ENCODE assay signal across 1 cellular context in the genomic region with DNA sequence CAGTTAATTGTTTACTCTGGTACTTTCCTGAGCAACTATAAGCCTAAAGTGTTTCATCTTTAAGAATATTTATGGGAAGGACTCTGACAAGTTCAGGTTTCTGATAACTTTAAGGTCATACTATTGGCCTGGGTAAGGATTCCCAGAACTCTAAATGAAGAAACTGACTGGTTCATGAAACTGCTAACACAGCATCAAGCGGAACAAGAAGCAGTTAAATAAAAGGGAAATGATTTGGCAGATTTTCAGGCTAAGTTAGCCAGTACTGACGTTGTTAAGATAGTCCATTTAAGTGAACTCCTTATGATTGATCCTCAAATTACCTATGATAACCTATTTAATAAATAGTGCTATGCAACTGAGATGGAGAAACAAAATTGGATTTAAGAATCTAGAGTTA.
TF ChIP-seq lines count a peak whose summit lies in the region.

No MANE protein-coding gene starts in this region.

TF ChIP-seq in K562, 482 proteins besides CTCF, POLR2A, EP300 and RAD21 (continued from another document):
- TF ChIP-seq, protein P1, sequence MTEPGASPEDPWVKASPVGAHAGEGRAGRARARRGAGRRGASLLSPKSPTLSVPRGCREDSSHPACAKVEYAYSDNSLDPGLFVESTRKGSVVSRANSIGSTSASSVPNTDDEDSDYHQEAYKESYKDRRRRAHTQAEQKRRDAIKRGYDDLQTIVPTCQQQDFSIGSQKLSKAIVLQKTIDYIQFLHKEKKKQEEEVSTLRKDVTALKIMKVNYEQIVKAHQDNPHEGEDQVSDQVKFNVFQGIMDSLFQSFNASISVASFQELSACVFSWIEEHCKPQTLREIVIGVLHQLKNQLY (CRISPR knock-in tag; conservative IDR thresholded peaks at IDR 0.05): no peak
- TF ChIP-seq SMARCC2 (IDR thresholded peaks at IDR 0.05; ENCODE audit: low read depth) (no peak), SRF (CRISPR knock-in tag; IDR thresholded peaks at IDR 0.05) (no peak), GTF2A2 (tag; IDR thresholded peaks at IDR 0.05) (no peak), ZBTB7A (IDR thresholded peaks at IDR 0.05; ENCODE audit: borderline replicate concordance, control insufficient read depth, low read depth, low read length) (no peak), ZNF408 (CRISPR knock-in tag; IDR thresholded peaks at IDR 0.05; ENCODE audit: low read depth) (no peak), HSF4 (CRISPR knock-in tag; IDR thresholded peaks at IDR 0.05; ENCODE audit: borderline replicate concordance) (no peak)
- TF ChIP-seq, protein P2, sequence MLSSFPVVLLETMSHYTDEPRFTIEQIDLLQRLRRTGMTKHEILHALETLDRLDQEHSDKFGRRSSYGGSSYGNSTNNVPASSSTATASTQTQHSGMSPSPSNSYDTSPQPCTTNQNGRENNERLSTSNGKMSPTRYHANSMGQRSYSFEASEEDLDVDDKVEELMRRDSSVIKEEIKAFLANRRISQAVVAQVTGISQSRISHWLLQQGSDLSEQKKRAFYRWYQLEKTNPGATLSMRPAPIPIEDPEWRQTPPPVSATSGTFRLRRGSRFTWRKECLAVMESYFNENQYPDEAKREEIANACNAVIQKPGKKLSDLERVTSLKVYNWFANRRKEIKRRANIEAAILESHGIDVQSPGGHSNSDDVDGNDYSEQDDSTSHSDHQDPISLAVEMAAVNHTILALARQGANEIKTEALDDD (IDR thresholded peaks at IDR 0.05): peak; percentile 81
- TF ChIP-seq, protein P3, sequence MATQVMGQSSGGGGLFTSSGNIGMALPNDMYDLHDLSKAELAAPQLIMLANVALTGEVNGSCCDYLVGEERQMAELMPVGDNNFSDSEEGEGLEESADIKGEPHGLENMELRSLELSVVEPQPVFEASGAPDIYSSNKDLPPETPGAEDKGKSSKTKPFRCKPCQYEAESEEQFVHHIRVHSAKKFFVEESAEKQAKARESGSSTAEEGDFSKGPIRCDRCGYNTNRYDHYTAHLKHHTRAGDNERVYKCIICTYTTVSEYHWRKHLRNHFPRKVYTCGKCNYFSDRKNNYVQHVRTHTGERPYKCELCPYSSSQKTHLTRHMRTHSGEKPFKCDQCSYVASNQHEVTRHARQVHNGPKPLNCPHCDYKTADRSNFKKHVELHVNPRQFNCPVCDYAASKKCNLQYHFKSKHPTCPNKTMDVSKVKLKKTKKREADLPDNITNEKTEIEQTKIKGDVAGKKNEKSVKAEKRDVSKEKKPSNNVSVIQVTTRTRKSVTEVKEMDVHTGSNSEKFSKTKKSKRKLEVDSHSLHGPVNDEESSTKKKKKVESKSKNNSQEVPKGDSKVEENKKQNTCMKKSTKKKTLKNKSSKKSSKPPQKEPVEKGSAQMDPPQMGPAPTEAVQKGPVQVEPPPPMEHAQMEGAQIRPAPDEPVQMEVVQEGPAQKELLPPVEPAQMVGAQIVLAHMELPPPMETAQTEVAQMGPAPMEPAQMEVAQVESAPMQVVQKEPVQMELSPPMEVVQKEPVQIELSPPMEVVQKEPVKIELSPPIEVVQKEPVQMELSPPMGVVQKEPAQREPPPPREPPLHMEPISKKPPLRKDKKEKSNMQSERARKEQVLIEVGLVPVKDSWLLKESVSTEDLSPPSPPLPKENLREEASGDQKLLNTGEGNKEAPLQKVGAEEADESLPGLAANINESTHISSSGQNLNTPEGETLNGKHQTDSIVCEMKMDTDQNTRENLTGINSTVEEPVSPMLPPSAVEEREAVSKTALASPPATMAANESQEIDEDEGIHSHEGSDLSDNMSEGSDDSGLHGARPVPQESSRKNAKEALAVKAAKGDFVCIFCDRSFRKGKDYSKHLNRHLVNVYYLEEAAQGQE (CRISPR knock-in tag; IDR thresholded peaks at IDR 0.05; ENCODE audit: low read depth): no peak
